ENCODE assay signal across 9 cellular contexts in the genomic region with DNA sequence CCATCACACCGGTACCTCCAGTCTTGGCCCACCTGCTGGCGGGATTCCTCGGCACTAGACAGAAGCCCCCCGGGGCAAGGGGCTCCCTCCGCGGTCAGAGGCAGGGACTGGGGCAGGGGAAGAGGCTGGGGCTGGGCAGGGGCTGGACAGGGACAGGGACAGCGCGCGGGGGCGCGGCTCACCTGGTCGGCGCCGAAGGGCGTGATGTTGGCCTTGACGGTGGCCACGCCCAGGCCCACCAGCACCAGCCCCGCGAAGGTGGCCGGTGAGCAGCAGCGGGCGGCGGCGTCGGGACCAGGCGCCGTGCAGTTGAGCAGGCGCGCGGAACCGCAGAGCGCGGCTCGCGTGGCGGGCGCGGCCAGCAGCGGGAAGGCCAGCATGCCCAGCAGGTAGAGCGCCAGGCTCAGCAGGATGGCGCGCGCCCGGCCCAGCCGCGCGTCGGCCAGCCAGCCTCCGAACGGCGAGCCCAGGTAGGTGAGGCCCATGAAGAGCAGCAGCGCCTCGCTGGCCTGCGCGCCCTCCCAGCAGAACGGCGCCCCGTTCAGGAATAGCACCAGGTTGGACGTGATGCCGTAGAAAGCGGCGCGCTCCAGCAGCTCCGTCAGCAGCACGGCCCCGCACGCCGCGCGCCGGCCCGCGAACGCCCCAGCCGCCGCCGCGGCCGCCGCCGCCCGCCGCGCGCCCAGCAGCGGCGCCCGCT. TPM values are rescaled to one million over a fixed set of nuclear protein-coding genes. Genes with fewer than 3 reads are reported as not detected.
DNase-seq lines count a peak whose midpoint lies in the region; ATAC-seq and TF ChIP-seq lines count a peak whose summit lies in the region.
"Had no signal": no experiment of that assay in that cellular context is flagged by ENCODE, and none has a peak within 500 bp of the region (broad histone marks: within the 10 kb centered on the region; RNA-seq: fewer than 3 reads in every experiment).

No MANE protein-coding gene starts in this region.

- in situ Hi-C loops in T47D (cut with HindIII; ENCODE audit: low pct_unique_long_range_greater_than_20kb, low sequenced_read_pairs), result no loop called here

- no peak for TF ChIP-seq POLR2A in suprapubic skin (IDR thresholded peaks at IDR 0.05)

- no peak for TF ChIP-seq EP300 in suprapubic skin (IDR thresholded peaks at IDR 0.05)

- peaks cover 46% of the 10 kb centered on the region for H3K4me1 ChIP-seq in suprapubic skin

- H3K36me3 ChIP-seq in suprapubic skin, result no peaks in the 10 kb centered on the region

- WGBS in suprapubic skin, result 1% methylated on average over 18 of the region's 88 CpGs

- DNase-seq in stimulated activated CD4-positive, alpha-beta T cell treated with anti-CD3 and anti-CD28 coated beads, Interleukin-1b, Interleukin-23, amount 100 ng/mL, for 48 hours, result peak; percentile 6
- no peak for DNase-seq in stimulated activated CD4-positive, alpha-beta T cell treated with anti-CD3 and anti-CD28 coated beads, Interleukin-12 subunit alpha, Interleukin-12 subunit beta, amount 100 ng/mL, for 4 hours
- DNase-seq in NCI-H510A treated with DMSO at 0.1 percent for 48 hours (lab: John Stamatoyannopoulos, UW) (peak; percentile 55), T47D (ENCODE audit: low read depth in 1 of 2, low spot score in 1 of 2) (peak; percentile 57 to 64), left kidney (ENCODE audit: low read depth, low spot score) (peak; percentile 73), suprapubic skin (ENCODE audit: low spot score in 2 of 2) (peak in 1 of 2 donors; percentile 68), cerebellum (ENCODE audit: low spot score) (no peak)

- H3K4me3 ChIP-seq in suprapubic skin, result peak overlapping the region; percentile 72

- no peak for TF ChIP-seq CTCF in suprapubic skin (IDR thresholded peaks at IDR 0.05)

- peak; percentile 16 for ATAC-seq in HG02870 (IDR thresholded peaks at IDR 0.05; ENCODE audit: unreplicated experiment)

- H3K9me3 ChIP-seq in suprapubic skin, result no peaks in the 10 kb centered on the region

- H3K27me3 ChIP-seq in suprapubic skin, result no peaks in the 10 kb centered on the region

- H3K27ac ChIP-seq in suprapubic skin, result peak overlapping the region; percentile 83

RNA-seq across cellular contexts. Expression of gene SLC15A4, which starts 0.4 kb away (rescaled TPM):
- total RNA-seq in suprapubic skin, result 10 to 100 TPM; 35.2 to 51.7 (median 45.6) TPM
- total RNA-seq in cerebellum, result 48.1 TPM

RNA-seq across cellular contexts. Expression of gene GLT1D1, which starts 29.9 kb away (rescaled TPM):
- 1 to 10 TPM in 3 of 4 donors, under 1 TPM in 1; 0.57 to 2.9 (median 1.4) TPM for total RNA-seq in suprapubic skin
- total RNA-seq in cerebellum, result 7.0 TPM
- total RNA-seq: LHCN-M2 had no signal

Comparison
In these comparisons a context has a peak if more than half of its experiments do, and no peak if none do; other contexts are left out.
1. DNase-seq: peak in stimulated activated CD4-positive, alpha-beta T cell treated with anti-CD3 and anti-CD28 coated beads, Interleukin-1b, Interleukin-23, amount 100 ng/mL, for 48 hours (single experiment), NCI-H510A treated with DMSO at 0.1 percent for 48 hours (single experiment), T47D (2 of 2) and left kidney (single experiment); none in stimulated activated CD4-positive, alpha-beta T cell treated with anti-CD3 and anti-CD28 coated beads, Interleukin-12 subunit alpha, Interleukin-12 subunit beta, amount 100 ng/mL, for 4 hours (single experiment) and cerebellum (single experiment).